10 cellular contexts compared by ENCODE assay signal in the genomic region with DNA sequence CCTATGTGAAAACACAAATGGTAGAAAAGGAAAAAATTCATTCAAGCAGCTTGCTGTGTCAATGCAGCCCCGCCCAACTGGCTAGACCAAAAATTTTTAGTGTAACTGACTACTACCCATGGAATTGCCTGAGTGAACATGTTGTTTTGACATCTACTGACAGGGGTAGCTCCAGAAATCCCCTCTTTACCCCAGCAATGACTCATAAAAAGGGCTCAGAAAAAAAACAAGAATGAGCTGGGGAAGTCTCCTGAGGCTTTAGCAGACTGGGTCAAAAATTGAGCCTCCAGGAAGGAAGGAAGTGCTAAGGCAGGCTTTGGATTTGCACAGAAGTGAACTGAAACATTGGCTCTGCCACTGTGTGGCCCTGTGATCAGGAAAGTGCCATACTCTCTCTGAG. TPM values are rescaled to one million over a fixed set of nuclear protein-coding genes. Genes with fewer than 3 reads are reported as not detected.
DNase-seq lines count a peak whose midpoint lies in the region; ATAC-seq and TF ChIP-seq lines count a peak whose summit lies in the region.
"Had no signal": no experiment of that assay in that cellular context is flagged by ENCODE, and none has a peak within 500 bp of the region (broad histone marks: within the 10 kb centered on the region; RNA-seq: fewer than 3 reads in every experiment).

No MANE protein-coding gene starts in this region.

- H3K4ac ChIP-seq in IMR-90 (ENCODE audit: low read depth, low read length) = no peak overlapping the region

- H3K9me3 ChIP-seq in IMR-90 (ENCODE audit: control insufficient read depth, insufficient read depth, low read length) = no peaks in the 10 kb centered on the region
- no peaks in the 10 kb centered on the region for H3K9me3 ChIP-seq in heart left ventricle

- no peak overlapping the region for H3K9ac ChIP-seq in IMR-90 (ENCODE audit: low read depth, low read length)

- WGBS in IMR-90 (ENCODE audit: extremely low coverage in 2 of 2, insufficient read length in 1 of 2), 2 experiments = no CpG with 5 or more reads among the region's 1 CpG
- WGBS in heart left ventricle, 4 donors = 84 to 91% (median 89%) methylated on average over 1 of the region's 1 CpG

- no peak overlapping the region for H4K5ac ChIP-seq in IMR-90 (ENCODE audit: low read depth, low read length)

- H3K18ac ChIP-seq in IMR-90 (ENCODE audit: low read depth, low read length) = no peak overlapping the region

- dilution Hi-C loops in IMR-90 (cut with HindIII; ENCODE audit: low sequenced_read_pairs, unreplicated experiment) = no loop called here

- H2BK20ac ChIP-seq in IMR-90 (ENCODE audit: low read depth, low read length) = no peak overlapping the region

- peak overlapping the region; percentile 6 for H2AFZ ChIP-seq in IMR-90 (replicated peaks; ENCODE audit: low read length, poor library complexity)

- no TSS peak for BruUV-seq in IMR-90 (replicated peaks; lab: Mats Ljungman, UMichigan)

- no peaks in the 10 kb centered on the region for H3K36me3 ChIP-seq in IMR-90 (ENCODE audit: control insufficient read depth, insufficient read depth, low read length)
- H3K36me3 ChIP-seq in heart left ventricle = no peaks in the 10 kb centered on the region

- H3K14ac ChIP-seq in IMR-90 (replicated peaks; ENCODE audit: low read depth, low read length) = 0 out of 2 replicates have a peak overlapping the region, but pooled peaks have one; percentile 11

- in situ Hi-C loops in IMR-90 (cut with MboI; ENCODE audit: low sequenced_read_pairs) = no loop called here

- no peak for TF ChIP-seq CTCF in GM20000 (IDR thresholded peaks at IDR 0.05; ENCODE audit: extremely low read depth, missing control alignments)
- no peak for TF ChIP-seq CTCF in IMR-90 (conservative IDR thresholded peaks at IDR 0.05; ENCODE audit: low read depth, low read length)
- TF ChIP-seq CTCF in heart left ventricle (IDR thresholded peaks at IDR 0.05) = no peak

- H4K8ac ChIP-seq in IMR-90 (ENCODE audit: low read depth in 2 of 2, low read length in 2 of 2) = peak overlapping the region in 1 of 2 experiments; percentile 23; a peak in 1 of 4 replicates

- no peak overlapping the region for H4K91ac ChIP-seq in IMR-90 (ENCODE audit: insufficient read depth, low read depth, low read length)

- H3K56ac ChIP-seq in IMR-90 (ENCODE audit: extremely low read depth, insufficient read depth, low read length) = no peak overlapping the region

- TF ChIP-seq RAD21 in IMR-90 (IDR thresholded peaks at IDR 0.05; ENCODE audit: low read length) = no peak

- DNase-seq in CD1c-positive myeloid dendritic cell (ENCODE audit: extremely low spot score) (peak; percentile 23), GM20000 (ENCODE audit: low spot score) (peak; percentile 50), IMR-90 (peak; percentile 75), heart left ventricle (no peak), NCI-H2171 treated with DMSO at 0.1 percent for 48 hours (lab: John Stamatoyannopoulos, UW) (no peak), NCI-H1436 treated with DMSO at 0.1 percent for 48 hours (lab: John Stamatoyannopoulos, UW) (no peak), NCI-H2171 (lab: John Stamatoyannopoulos, UW) (no peak)
- DNase-seq in activated effector memory CD4-positive, alpha-beta T cell treated with Interleukin-2 at 50 U/mL for 16 hours = no peak
- DNase-seq: NCI-H2081 treated with DMSO at 0.1 percent for 48 hours had no signal

- no peak overlapping the region for H2AK5ac ChIP-seq in IMR-90 (ENCODE audit: low read depth, low read length)

- H3K27me3 ChIP-seq in IMR-90 (ENCODE audit: control insufficient read depth, insufficient read depth, low read length) (no peaks in the 10 kb centered on the region), heart left ventricle (no peaks in the 10 kb centered on the region)

- no peaks in the 10 kb centered on the region for H4K20me1 ChIP-seq in IMR-90 (ENCODE audit: insufficient read depth, low read length)

- H3K9me1 ChIP-seq in IMR-90 (ENCODE audit: insufficient read depth, low read length) = no peaks in the 10 kb centered on the region

- H2AK9ac ChIP-seq in IMR-90 (replicated peaks; ENCODE audit: low read depth, low read length, poor library complexity) = no peak overlapping the region

- H2BK120ac ChIP-seq in IMR-90 (ENCODE audit: low read depth, low read length) = peak overlapping the region; percentile 31; the same call in 1 of the 2 replicates

- no peak overlapping the region for H2BK15ac ChIP-seq in IMR-90 (ENCODE audit: low read depth, low read length)

- ATAC-seq in IMR-90 (ENCODE audit: low read depth) = peak; percentile 49; the same call in 1 of the 2 replicates
- peak in 3 of 4 donors; percentile 42 to 75 (median 52) for ATAC-seq in heart left ventricle

- H3K4me2 ChIP-seq in IMR-90 (ENCODE audit: low read depth, low read length) = no peak overlapping the region

- H3K79me1 ChIP-seq in IMR-90 (ENCODE audit: low read depth in 1 of 2, low read length in 2 of 2) = no peaks in the 10 kb centered on the region

- intact Hi-C loops in IMR-90 (cut with micrococcal nuclease) (no loop called here), heart left ventricle (cut with DNase I) (loop anchor here in 1 of 10 donors (10.0 kb wide), 1 partner anchor 108 kb away; no protein-coding TSS in a partner anchor)

- H3K27ac ChIP-seq in IMR-90 (ENCODE audit: insufficient read depth, low read length) (no peak overlapping the region), heart left ventricle (peak overlapping the region in 4 of 12 donors; percentile 1 to 49 (median 8))

- H3K4me3 ChIP-seq in IMR-90 (ENCODE audit: insufficient read depth, low read depth, low read length) (no peak overlapping the region), heart left ventricle (no peak overlapping the region)
- H3K4me3 ChIP-seq: lung had no signal

- TF ChIP-seq POLR2A in IMR-90 (IDR thresholded peaks at IDR 0.05; ENCODE audit: low read depth, low read length) (no peak), heart left ventricle (IDR thresholded peaks at IDR 0.05) (no peak)

- CTCF ChIA-PET in IMR-90 (lab: Yijun Ruan, JAX) = interaction anchor here (0.5 to 0.7 kb wide), 2 partner anchors 298 to 480 kb away, joined by 3 read pairs; no protein-coding TSS in a partner anchor

- H2BK5ac ChIP-seq in IMR-90 (ENCODE audit: low read depth, low read length, poor library complexity, severe bottlenecking) = no peak overlapping the region

- no peak overlapping the region for H3K23ac ChIP-seq in IMR-90 (ENCODE audit: low read depth, low read length)

- POLR2A ChIA-PET in IMR-90 (lab: Charles Lee; ENCODE audit: unreplicated experiment) = no interaction called here

- H3K4me1 ChIP-seq in IMR-90 (ENCODE audit: control insufficient read depth, insufficient read depth, low read length) (no peaks in the 10 kb centered on the region), heart left ventricle (peaks cover 0 to 30% (median 6%) of the 10 kb centered on the region in 12 donors)

TF ChIP-seq in IMR-90, 13 proteins besides CTCF, POLR2A, EP300 and RAD21:
- TF ChIP-seq RCOR1 (IDR thresholded peaks at IDR 0.05; ENCODE audit: insufficient replicate concordance, low read length) (no peak), MAZ (IDR thresholded peaks at IDR 0.05; ENCODE audit: borderline replicate concordance, low read depth, low read length) (no peak), FOS (IDR thresholded peaks at IDR 0.05; ENCODE audit: low read depth, low read length) (peak; percentile 40; the same call in 1 of the 2 replicates), BHLHE40 (IDR thresholded peaks at IDR 0.05; ENCODE audit: low read depth, low read length) (no peak)

RNA-seq across cellular contexts. Expression of a gene that starts 24.4 kb away (rescaled TPM):
- total RNA-seq in IMR-90 (2012; rRNA removed) (12.8 and 14.0 TPM in 2 replicates), heart left ventricle (10 to 100 TPM; 20.8 to 42.9 (median 33.9) TPM)
- polyA plus RNA-seq in IMR-90 (2012; rRNA removed) (5.6 TPM in 2 replicates), heart left ventricle (1 to 10 TPM; 7.2 to 9.5 TPM)
- 4.3 and 6.0 TPM in 2 replicates for polyA plus RNA-seq in IMR-90 (2012; cell fraction: cytosol; rRNA removed)
- 2.6 and 7.4 TPM in 2 replicates for polyA plus RNA-seq in IMR-90 (2012; cell fraction: nucleus; rRNA removed; ENCODE audit: low replicate concordance)

Comparison
In these comparisons a context has a peak if more than half of its experiments do, and no peak if none do; other contexts are left out.
1. DNase-seq: peak in CD1c-positive myeloid dendritic cell (single experiment), GM20000 (single experiment) and IMR-90 (single experiment); none in heart left ventricle (0 of 5), activated effector memory CD4-positive, alpha-beta T cell treated with Interleukin-2 at 50 U/mL for 16 hours (single experiment), NCI-H2171 treated with DMSO at 0.1 percent for 48 hours (single experiment), NCI-H1436 treated with DMSO at 0.1 percent for 48 hours (single experiment) and NCI-H2171 (single experiment).